In the genomic region with DNA sequence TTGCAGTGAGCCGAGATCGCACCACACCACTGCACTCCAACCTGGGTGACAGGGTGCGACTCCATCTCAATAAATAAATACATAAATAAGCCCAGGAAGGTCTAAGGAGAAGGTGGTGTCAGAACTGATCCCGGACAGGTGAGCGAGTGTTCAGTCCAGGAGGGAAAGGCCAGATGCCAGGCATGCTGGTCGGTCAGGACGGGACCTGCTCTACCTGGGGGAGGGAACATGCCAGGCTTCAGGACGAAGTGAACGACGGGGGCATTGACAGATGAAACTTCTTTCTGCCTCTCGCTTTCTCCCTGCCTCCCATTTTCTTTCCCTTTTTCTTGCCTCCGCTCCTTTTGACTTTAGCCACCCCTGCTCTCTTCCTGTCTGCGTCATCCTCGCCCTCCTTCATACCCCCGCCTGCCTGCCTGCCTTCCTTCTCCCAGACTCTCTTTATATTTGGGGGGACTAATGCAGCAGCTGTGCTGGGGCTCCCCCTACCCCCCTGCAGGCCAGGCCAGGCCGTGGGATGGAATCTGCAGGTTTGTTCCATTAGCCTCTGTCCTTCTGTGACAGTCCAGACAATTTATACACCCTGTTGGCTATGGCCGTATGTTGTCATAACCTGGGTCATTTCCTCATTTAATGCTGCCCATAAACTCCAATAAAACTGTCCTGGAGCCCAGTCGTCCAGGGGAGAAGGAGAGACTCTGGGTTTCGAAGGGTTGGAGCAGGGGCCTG, we compare ENCODE assay signal across 20 cellular contexts.
"Had no signal": no experiment of that assay in that cellular context is flagged by ENCODE, and none has a peak within 500 bp of the region (broad histone marks: within the 10 kb centered on the region; RNA-seq: fewer than 3 reads in every experiment).

No MANE protein-coding gene starts in this region.

- H3K27me3 ChIP-seq: dorsolateral prefrontal cortex, neural progenitor cell, upper lobe of left lung, vagina had no signal

- H3K27ac ChIP-seq: dorsolateral prefrontal cortex, left ventricle myocardium inferior, lower lobe of right lung, neural progenitor cell, pancreas, tibial artery, upper lobe of left lung, vagina had no signal

- ATAC-seq: esophagus mucosa; lower lobe of right lung; naive thymus-derived CD8-positive, alpha-beta T cell; pancreas; right cardiac atrium; stimulated activated effector memory CD8-positive, alpha-beta T cell treated with anti-CD3 and anti-CD28 coated beads, Interleukin-12 subunit alpha, Interleukin-12 subunit beta, amount 100 ng/mL, for 72 hours; stimulated activated naive CD8-positive, alpha-beta T cell treated with anti-CD3 and anti-CD28 coated beads, Interleukin-15, Interleukin-2, amounts not matched to agents 100 U/mL and 50 U/mL, for 24 hours had no signal

- H3K4me1 ChIP-seq: left ventricle myocardium inferior, lower lobe of right lung, neural progenitor cell, pancreas, upper lobe of left lung, vagina had no signal

- H2AFZ ChIP-seq: neural progenitor cell had no signal

- H3K4me3 ChIP-seq: dorsolateral prefrontal cortex, left ventricle myocardium inferior, lower lobe of right lung, neural progenitor cell, pancreas, smooth muscle cell, tibial artery, upper lobe of left lung, vagina had no signal

- H3K4me2 ChIP-seq: neural progenitor cell, smooth muscle cell had no signal

- H3K9me3 ChIP-seq: left ventricle myocardium inferior, lower lobe of right lung, pancreas, tibial artery, upper lobe of left lung, vagina had no signal

- H3K36me3 ChIP-seq: left ventricle myocardium inferior, lower lobe of right lung, neural progenitor cell, pancreas, tibial artery, upper lobe of left lung, vagina had no signal

- H3K9ac ChIP-seq: neural progenitor cell had no signal

- DNase-seq: cortex of kidney; dorsolateral prefrontal cortex; effector CD8-positive, alpha-beta T cell; immature natural killer cell; left ventricle myocardium inferior; lower lobe of right lung; naive thymus-derived CD8-positive, alpha-beta T cell; occipital lobe; pancreas; right cardiac atrium; stimulated activated CD4-positive, alpha-beta T cell treated with anti-CD3 and anti-CD28 coated beads, Interleukin-4, amount 100 ng/mL, for 1 hour; stimulated activated CD8-positive, alpha-beta memory T cell treated with anti-CD3 and anti-CD28 coated beads, Interleukin-4, amount 100 ng/mL, for 48 hours; stimulated activated naive CD8-positive, alpha-beta T cell treated with anti-CD3 and anti-CD28 coated beads, Interleukin-15, Interleukin-2, amounts not matched to agents 100 U/mL and 50 U/mL, for 24 hours; tibial artery; upper lobe of left lung had no signal
